Comparison of ENCODE assay signal across 21 cellular contexts in the genomic region with DNA sequence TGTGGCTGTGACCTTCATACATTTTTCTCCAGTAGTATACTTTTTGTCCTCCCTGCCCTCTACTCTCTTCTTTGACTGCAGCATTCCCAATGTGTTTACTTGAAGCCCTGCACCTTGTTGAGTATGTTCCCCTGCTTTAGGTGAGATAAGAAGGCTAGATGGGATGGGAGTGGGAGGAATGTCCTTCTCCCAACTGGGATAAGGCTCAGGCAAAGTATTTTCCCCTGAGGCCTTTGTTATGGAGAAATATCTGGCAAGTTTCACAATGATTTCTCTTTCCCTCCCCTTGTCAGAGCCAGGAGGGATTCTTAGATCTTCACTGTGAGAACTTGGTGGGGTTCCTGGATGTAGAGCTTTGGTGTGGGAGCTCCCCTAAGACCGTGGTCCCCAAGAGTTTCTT.
DNase-seq lines count a peak whose midpoint lies in the region; FAIRE-seq and TF ChIP-seq lines count a peak whose summit lies in the region.
"Had no signal": no experiment of that assay in that cellular context is flagged by ENCODE, and none has a peak within 500 bp of the region (broad histone marks: within the 10 kb centered on the region; RNA-seq: fewer than 3 reads in every experiment).

No MANE protein-coding gene starts in this region.

- H2AK5ac ChIP-seq in H1 (ENCODE audit: low read depth, low read length), result no peak overlapping the region

- CTCF ChIA-PET in H1 (lab: Charles Lee; ENCODE audit: partially characterized antibody), result interaction anchor here (0.9 kb wide), 1 partner anchor 9 kb away, joined by 3 read pairs; no protein-coding TSS in a partner anchor

- H3K4me3 ChIP-seq in H7 (ENCODE audit: insufficient read depth, low read depth, low read length), result no peak overlapping the region
- no peak overlapping the region for H3K4me3 ChIP-seq in H1 (ENCODE audit: extremely low read depth in 1 of 4, insufficient read depth in 2 of 4, low read depth in 3 of 4, low read length in 4 of 4)

- H4K20me1 ChIP-seq in H1 (replicated peaks in 1 of 2; ENCODE audit: control insufficient read depth in 1 of 2, insufficient read depth in 2 of 2, low read length in 2 of 2), result no peaks in the 10 kb centered on the region

- TF ChIP-seq RAD21 in H1 (IDR thresholded peaks at IDR 0.05 in 1 of 2, conservative IDR thresholded peaks at IDR 0.05 in 1 of 2; ENCODE audit: low read depth in 2 of 2, low read length in 2 of 2), result no peak

- H2BK20ac ChIP-seq in H1 (ENCODE audit: low read length), result no peak overlapping the region

- H4K91ac ChIP-seq in H1 (replicated peaks; ENCODE audit: insufficient read length, low read length), result no peak overlapping the region

- no peak overlapping the region for H2BK12ac ChIP-seq in H1 (ENCODE audit: low read depth, low read length)

- H3K27me3 Mint-ChIP-seq in progenitor cell of endocrine pancreas, result no peaks in the 10 kb centered on the region
- H3K27me3 Mint-ChIP-seq: CD4-positive, CD25-positive, alpha-beta regulatory T cell; CD8-positive, alpha-beta memory T cell; IgD-negative memory B cell had no signal

- H3K79me2 ChIP-seq in H1 (ENCODE audit: control insufficient read depth in 1 of 2, insufficient read depth in 2 of 2, low read length in 2 of 2), result no peaks in the 10 kb centered on the region

- H3K14ac ChIP-seq in H1 (ENCODE audit: insufficient read length), result no peak overlapping the region

- H3K27ac Mint-ChIP-seq in progenitor cell of endocrine pancreas, result no peak overlapping the region
- H3K27ac Mint-ChIP-seq: CD8-positive, alpha-beta memory T cell; HFFc6; IgD-negative memory B cell had no signal

- H3K79me1 ChIP-seq in H1 (ENCODE audit: low read depth, low read length), result no peaks in the 10 kb centered on the region

- 57% methylated on average over 1 of the region's 1 CpG; no CpG with 5 or more reads in 1 of the 2 experiments for WGBS in H1 (ENCODE audit: extremely low coverage in 1 of 2, insufficient coverage in 1 of 2, insufficient read length in 1 of 2, insufficient replicate concordance in 2 of 2, low coverage in 1 of 2, low lambda C conversion rate in 2 of 2, missing lambda C conversion rate in 1 of 2), 2 experiments

- peaks cover 4% of the 10 kb centered on the region for H3K36me3 Mint-ChIP-seq in progenitor cell of endocrine pancreas (ENCODE audit: insufficient read depth)
- H3K36me3 Mint-ChIP-seq: CD4-positive, CD25-positive, alpha-beta regulatory T cell; CD8-positive, alpha-beta memory T cell had no signal

- no peak overlapping the region for H2BK120ac ChIP-seq in H1 (replicated peaks; ENCODE audit: low read depth, low read length)

- no peak overlapping the region for H3K56ac ChIP-seq in H1 (replicated peaks; ENCODE audit: insufficient read length, low read depth, low read length)

- no peak overlapping the region for H2AFZ ChIP-seq in H1 (ENCODE audit: low read length)

- TF ChIP-seq CTCF in H1 (IDR thresholded peaks at IDR 0.05; ENCODE audit: control extremely low read depth in 1 of 3, insufficient read depth in 1 of 3, low read depth in 1 of 3, low read length in 3 of 3) (no peak), progenitor cell of endocrine pancreas (IDR thresholded peaks at IDR 0.05; ENCODE audit: unreplicated experiment) (no peak)

- H3K9me3 ChIP-seq in H1 (ENCODE audit: insufficient read depth in 2 of 2, low read depth in 1 of 2, low read length in 1 of 2), result no peaks in the 10 kb centered on the region
- H3K9me3 ChIP-seq: BE2C had no signal

- H4K5ac ChIP-seq in H1 (ENCODE audit: insufficient read length, low read depth, low read length), result no peak overlapping the region

- FAIRE-seq in H1 (lab: Jason Lieb, UNC), result peak; percentile 94
- FAIRE-seq: A204.1, H54, HepG2 had no signal

- peaks cover 28% of the 10 kb centered on the region for H3K9me3 Mint-ChIP-seq in progenitor cell of endocrine pancreas (ENCODE audit: low read depth)
- H3K9me3 Mint-ChIP-seq: CD4-positive, CD25-positive, alpha-beta regulatory T cell; CD8-positive, alpha-beta memory T cell; HFFc6 had no signal

- H2BK15ac ChIP-seq in H1 (ENCODE audit: low read length), result no peak overlapping the region

- H3K4me1 ChIP-seq in H1 (replicated peaks in 1 of 4; ENCODE audit: control insufficient read depth in 3 of 4, insufficient read depth in 4 of 4, low read length in 3 of 4), result no peaks in the 10 kb centered on the region
- H3K4me1 ChIP-seq: BE2C had no signal

- peak; percentile 27 for DNase-seq in H7
- no peak for DNase-seq in H1 (ENCODE audit: low read depth in 1 of 2, low spot score in 2 of 2)
- peak; percentile 16 for DNase-seq in iPS-NIHi7 (ENCODE audit: extremely low spot score)
- no peak for DNase-seq in progenitor cell of endocrine pancreas (ENCODE audit: low spot score, unreplicated experiment)
- DNase-seq in SKM-1 (lab: John Stamatoyannopoulos, UW; ENCODE audit: unreplicated experiment), result no peak
- DNase-seq in DMS114 treated with DMSO at 0.1 percent for 48 hours (lab: John Stamatoyannopoulos, UW; ENCODE audit: unreplicated experiment), result no peak
- no peak for DNase-seq in NCI-H345 treated with DMSO at 0.1 percent for 48 hours (lab: John Stamatoyannopoulos, UW; ENCODE audit: unreplicated experiment)
- DNase-seq: ACHN; BE2C; C1 segment of cervical spinal cord; CD4-positive, CD25-positive, alpha-beta regulatory T cell; CD8-positive, alpha-beta memory T cell; COR-L47; DMS 273 treated with DMSO at 0.1 percent for 48 hours; GDM1; HFFc6; KBM-7 had no signal

- H3K36me3 ChIP-seq in H7 (replicated peaks; ENCODE audit: control insufficient read depth, insufficient read depth, low read length), result no peaks in the 10 kb centered on the region
- no peaks in the 10 kb centered on the region for H3K36me3 ChIP-seq in H1 (ENCODE audit: control insufficient read depth in 2 of 4, insufficient read depth in 4 of 4, low read length in 3 of 4)
- H3K36me3 ChIP-seq: BE2C had no signal

- no peak overlapping the region for H3K23ac ChIP-seq in H1 (ENCODE audit: insufficient read length)

- H3K18ac ChIP-seq in H1 (ENCODE audit: extremely low read depth, low read length), result no peak overlapping the region

- no peak overlapping the region for H4K8ac ChIP-seq in H1 (ENCODE audit: extremely low read depth, insufficient read depth, low read length)

- H2BK5ac ChIP-seq in H1 (ENCODE audit: low read depth, low read length), result no peak overlapping the region

- no peak for TF ChIP-seq POLR2A in H1 (IDR thresholded peaks at IDR 0.05; ENCODE audit: control extremely low read depth in 1 of 2, low read depth in 2 of 2, low read length in 2 of 2)

- no peak overlapping the region for H3K4me3 Mint-ChIP-seq in progenitor cell of endocrine pancreas (ENCODE audit: low read depth)
- H3K4me3 Mint-ChIP-seq: CD4-positive, CD25-positive, alpha-beta regulatory T cell; CD8-positive, alpha-beta memory T cell; HFFc6; IgD-negative memory B cell had no signal

- H3K23me2 ChIP-seq in H1 (ENCODE audit: low read depth, low read length), result no peaks in the 10 kb centered on the region

- H3K4me2 ChIP-seq in H1 (ENCODE audit: insufficient read depth in 1 of 2, low read depth in 2 of 2, low read length in 2 of 2), result 0 out of 4 replicates have a peak overlapping the region, but pooled peaks of 1 of the 2 experiments have one; percentile 24

- no peaks in the 10 kb centered on the region for H3K27me3 ChIP-seq in H7 (ENCODE audit: control insufficient read depth, insufficient read depth, low read length)
- no peaks in the 10 kb centered on the region for H3K27me3 ChIP-seq in H1 (replicated peaks in 1 of 4; ENCODE audit: control insufficient read depth in 3 of 4, extremely low read depth in 1 of 4, insufficient read depth in 3 of 4, low read length in 3 of 4)
- H3K27me3 ChIP-seq: BE2C had no signal

- no peak overlapping the region for H3K9ac ChIP-seq in H1 (replicated peaks in 1 of 4; ENCODE audit: extremely low read depth in 1 of 4, low read depth in 3 of 4, low read length in 3 of 4)

- TF ChIP-seq EP300 in H1 (IDR thresholded peaks at IDR 0.05; ENCODE audit: borderline replicate concordance in 1 of 2, low read depth in 2 of 2, low read length in 2 of 2), result no peak

- no peaks in the 10 kb centered on the region for H3K4me1 Mint-ChIP-seq in progenitor cell of endocrine pancreas (ENCODE audit: low read depth)
- H3K4me1 Mint-ChIP-seq: CD4-positive, CD25-positive, alpha-beta regulatory T cell; CD8-positive, alpha-beta memory T cell had no signal

- no peak overlapping the region for H3K4ac ChIP-seq in H1 (replicated peaks; ENCODE audit: insufficient read length, low read depth, low read length)

- H3K27ac ChIP-seq in H1 (ENCODE audit: low read depth, low read length), result no peak overlapping the region

- POLR2A ChIA-PET in H1 (lab: Charles Lee; ENCODE audit: partially characterized antibody), result no interaction called here

TF ChIP-seq in H1, 55 proteins besides CTCF, POLR2A, EP300 and RAD21:
- 0 out of 2 replicates have a peak, but pooled peaks have one; percentile 2 for TF ChIP-seq TEAD4 (IDR thresholded peaks at IDR 0.05; ENCODE audit: low read depth, low read length)
- no peak for TF ChIP-seq RNF2 (IDR thresholded peaks at IDR 0.05; ENCODE audit: borderline replicate concordance, low read depth, low read length, missing control alignments, poor library complexity, severe bottlenecking)
- no peak for TF ChIP-seq GTF2F1 (IDR thresholded peaks at IDR 0.05; ENCODE audit: borderline replicate concordance, low read depth, low read length)
- TF ChIP-seq BCL11A (IDR thresholded peaks at IDR 0.05; ENCODE audit: low read depth in 2 of 2, low read length in 2 of 2), result no peak

Comparison
In these comparisons a context has a peak if more than half of its experiments do, and no peak if none do; other contexts are left out.
1. DNase-seq: peak in H7 (single experiment) and iPS-NIHi7 (single experiment); none in H1 (0 of 2), progenitor cell of endocrine pancreas (single experiment), SKM-1 (single experiment), DMS114 treated with DMSO at 0.1 percent for 48 hours (single experiment) and NCI-H345 treated with DMSO at 0.1 percent for 48 hours (single experiment).